ENCODE assay signal across 11 cellular contexts in genomic region chr11:121122328-121122727, GRCh38.
"Had no signal": no experiment of that assay in that cellular context is flagged by ENCODE, and none has a peak within 500 bp of the region (broad histone marks: within the 10 kb centered on the region; RNA-seq: fewer than 3 reads in every experiment).

No MANE protein-coding gene starts in this region.

- DNase-seq: GM23248, GOT3, H7, H9, HCEC 1CT, HFFc6 had no signal

- H2AFZ ChIP-seq: GM23248, GM23338 had no signal

- H3K4me2 ChIP-seq: GM23338 had no signal

- H3K4me3 ChIP-seq: GM23248, GM23338, HAP-1 had no signal

- H3K9ac ChIP-seq: GM23248 had no signal

- H3K27ac Mint-ChIP-seq: GM23338, H9, HFFc6 had no signal

- H3K4me3 Mint-ChIP-seq: GM23338, H9, HFFc6 had no signal

- H3K27ac ChIP-seq: GM23248 had no signal

- H3K36me3 ChIP-seq: HAP-1 had no signal

- FAIRE-seq: H1, H54 had no signal

- ATAC-seq: GM23338, HCT116 had no signal

- H3K4me1 ChIP-seq: HAP-1 had no signal
